In genomic region chr6:15420959-15421438, GRCh38 we compare ENCODE assay signal across 9 cellular contexts.
DNase-seq lines count a peak whose midpoint lies in the region; ATAC-seq and TF ChIP-seq lines count a peak whose summit lies in the region.
"Had no signal": no experiment of that assay in that cellular context is flagged by ENCODE, and none has a peak within 500 bp of the region (broad histone marks: within the 10 kb centered on the region; RNA-seq: fewer than 3 reads in every experiment).

No MANE protein-coding gene starts in this region.

- ATAC-seq in GM19397 (IDR thresholded peaks at IDR 0.05; ENCODE audit: unreplicated experiment) (peak; percentile 72), HG03439 (IDR thresholded peaks at IDR 0.05; ENCODE audit: unreplicated experiment) (peak; percentile 71)
- ATAC-seq in central memory CD8-positive, alpha-beta T cell (replicated peaks; ENCODE audit: extremely low read depth, poor library complexity, severe bottlenecking) = peak; percentile 33

- peaks cover 12% of the 10 kb centered on the region for H3K4me1 ChIP-seq in PC-9 (replicated peaks; ENCODE audit: insufficient read depth)

- H3K4me3 ChIP-seq in PC-9 (no peak overlapping the region), coronary artery (no peak overlapping the region)
- H3K4me3 ChIP-seq: SK-N-MC had no signal

- peaks cover 23% of the 10 kb centered on the region; the same call in 1 of the 2 replicates for H3K36me3 ChIP-seq in PC-9 (ENCODE audit: low read depth)

- H3K27me3 ChIP-seq in PC-9 (ENCODE audit: insufficient read depth, low read depth) = no peaks in the 10 kb centered on the region

- peaks cover 15% of the 10 kb centered on the region for H3K36me3 Mint-ChIP-seq in central memory CD8-positive, alpha-beta T cell (ENCODE audit: insufficient read depth)

- no peak overlapping the region for H2AFZ ChIP-seq in PC-9

- H3K79me2 ChIP-seq in PC-9 (ENCODE audit: low read depth) = peaks cover 83% of the 10 kb centered on the region

- no peaks in the 10 kb centered on the region; the same call in 1 of the 2 replicates for H4K20me1 ChIP-seq in PC-9 (ENCODE audit: insufficient read depth)

- peaks cover 5% of the 10 kb centered on the region for H3K9me3 Mint-ChIP-seq in central memory CD8-positive, alpha-beta T cell

- peak overlapping the region; percentile 63 for H3K27ac Mint-ChIP-seq in central memory CD8-positive, alpha-beta T cell (ENCODE audit: low read depth)

- no TSS peak for BruUV-seq in PC-9 (replicated peaks; lab: Mats Ljungman, UMichigan)

- H3K4me3 Mint-ChIP-seq in central memory CD8-positive, alpha-beta T cell = peak overlapping the region; percentile 23

- peaks cover 21% of the 10 kb centered on the region for H3K9me3 ChIP-seq in PC-9 (ENCODE audit: insufficient read depth, low read depth)

- H3F3A ChIP-seq in PC-9 (ENCODE audit: insufficient read depth, low read depth) = peaks cover 12% of the 10 kb centered on the region; the same call in 1 of the 2 replicates

- intact Hi-C loops in PC-9 (cut with micrococcal nuclease; ENCODE audit: unreplicated experiment) = no loop called here

- no peak overlapping the region for H3K27ac ChIP-seq in PC-9
- no peak overlapping the region for H3K27ac ChIP-seq in coronary artery
- H3K27ac ChIP-seq: SK-N-MC had no signal

- CTCF ChIA-PET in PC-9 (lab: Charles Lee) = interaction anchor here (0.6 to 0.7 kb wide), 2 partner anchors 285 to 1291 kb away, joined by 3 to 4 read pairs; no protein-coding TSS in a partner anchor

- H3K27me3 Mint-ChIP-seq in central memory CD8-positive, alpha-beta T cell = no peaks in the 10 kb centered on the region

- H3K4me1 Mint-ChIP-seq in central memory CD8-positive, alpha-beta T cell = peaks cover 48% of the 10 kb centered on the region

- H3K9me2 ChIP-seq in PC-9 (ENCODE audit: insufficient read depth) = no peaks in the 10 kb centered on the region

- no peak overlapping the region for H3K4me2 ChIP-seq in PC-9

- POLR2A ChIA-PET in PC-9 (lab: Charles Lee; ENCODE audit: unreplicated experiment) = no interaction called here

- TF ChIP-seq CTCF in PC-9 (conservative IDR thresholded peaks at IDR 0.05) (no peak), coronary artery (IDR thresholded peaks at IDR 0.05) (no peak)

- DNase-seq in CD1c-positive myeloid dendritic cell (ENCODE audit: extremely low spot score) = peak; percentile 70
- no peak for DNase-seq in central memory CD8-positive, alpha-beta T cell (ENCODE audit: low spot score in 2 of 2)
- no peak for DNase-seq in PC-9
- DNase-seq in HK-2 (ENCODE audit: unreplicated experiment) = no peak
- no peak for DNase-seq in NCI-H1694 treated with DMSO at 0.1 percent for 48 hours (lab: John Stamatoyannopoulos, UW)
- DNase-seq in coronary artery (ENCODE audit: low spot score) = no peak
